ENCODE assay signal across 1 cellular context in the genomic region with DNA sequence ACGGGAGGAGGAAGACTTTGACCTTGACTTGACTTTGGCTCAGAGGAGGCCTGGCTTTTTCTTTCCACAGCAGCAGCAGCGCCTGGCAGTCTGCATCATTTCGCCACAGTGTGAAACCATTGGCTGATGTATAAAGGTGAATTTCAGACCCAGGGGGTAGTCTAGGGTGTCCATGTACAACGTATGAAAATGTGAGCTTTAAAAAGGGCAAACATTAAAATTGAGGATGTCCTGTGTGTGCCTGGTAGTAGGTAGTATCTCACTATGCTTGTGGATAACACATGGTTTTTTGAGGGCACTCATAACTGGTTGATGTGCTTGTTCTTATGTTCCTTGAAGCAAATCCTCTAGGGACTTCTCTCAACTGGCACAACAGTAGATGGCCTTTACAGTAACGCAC.
TF ChIP-seq lines count a peak whose summit lies in the region.

No MANE protein-coding gene starts in this region.

TF ChIP-seq in H1, 55 proteins besides CTCF, POLR2A, EP300 and RAD21:
- TF ChIP-seq SRF (IDR thresholded peaks at IDR 0.05; ENCODE audit: low read depth, low read length) = no peak
- TF ChIP-seq, protein P1, sequence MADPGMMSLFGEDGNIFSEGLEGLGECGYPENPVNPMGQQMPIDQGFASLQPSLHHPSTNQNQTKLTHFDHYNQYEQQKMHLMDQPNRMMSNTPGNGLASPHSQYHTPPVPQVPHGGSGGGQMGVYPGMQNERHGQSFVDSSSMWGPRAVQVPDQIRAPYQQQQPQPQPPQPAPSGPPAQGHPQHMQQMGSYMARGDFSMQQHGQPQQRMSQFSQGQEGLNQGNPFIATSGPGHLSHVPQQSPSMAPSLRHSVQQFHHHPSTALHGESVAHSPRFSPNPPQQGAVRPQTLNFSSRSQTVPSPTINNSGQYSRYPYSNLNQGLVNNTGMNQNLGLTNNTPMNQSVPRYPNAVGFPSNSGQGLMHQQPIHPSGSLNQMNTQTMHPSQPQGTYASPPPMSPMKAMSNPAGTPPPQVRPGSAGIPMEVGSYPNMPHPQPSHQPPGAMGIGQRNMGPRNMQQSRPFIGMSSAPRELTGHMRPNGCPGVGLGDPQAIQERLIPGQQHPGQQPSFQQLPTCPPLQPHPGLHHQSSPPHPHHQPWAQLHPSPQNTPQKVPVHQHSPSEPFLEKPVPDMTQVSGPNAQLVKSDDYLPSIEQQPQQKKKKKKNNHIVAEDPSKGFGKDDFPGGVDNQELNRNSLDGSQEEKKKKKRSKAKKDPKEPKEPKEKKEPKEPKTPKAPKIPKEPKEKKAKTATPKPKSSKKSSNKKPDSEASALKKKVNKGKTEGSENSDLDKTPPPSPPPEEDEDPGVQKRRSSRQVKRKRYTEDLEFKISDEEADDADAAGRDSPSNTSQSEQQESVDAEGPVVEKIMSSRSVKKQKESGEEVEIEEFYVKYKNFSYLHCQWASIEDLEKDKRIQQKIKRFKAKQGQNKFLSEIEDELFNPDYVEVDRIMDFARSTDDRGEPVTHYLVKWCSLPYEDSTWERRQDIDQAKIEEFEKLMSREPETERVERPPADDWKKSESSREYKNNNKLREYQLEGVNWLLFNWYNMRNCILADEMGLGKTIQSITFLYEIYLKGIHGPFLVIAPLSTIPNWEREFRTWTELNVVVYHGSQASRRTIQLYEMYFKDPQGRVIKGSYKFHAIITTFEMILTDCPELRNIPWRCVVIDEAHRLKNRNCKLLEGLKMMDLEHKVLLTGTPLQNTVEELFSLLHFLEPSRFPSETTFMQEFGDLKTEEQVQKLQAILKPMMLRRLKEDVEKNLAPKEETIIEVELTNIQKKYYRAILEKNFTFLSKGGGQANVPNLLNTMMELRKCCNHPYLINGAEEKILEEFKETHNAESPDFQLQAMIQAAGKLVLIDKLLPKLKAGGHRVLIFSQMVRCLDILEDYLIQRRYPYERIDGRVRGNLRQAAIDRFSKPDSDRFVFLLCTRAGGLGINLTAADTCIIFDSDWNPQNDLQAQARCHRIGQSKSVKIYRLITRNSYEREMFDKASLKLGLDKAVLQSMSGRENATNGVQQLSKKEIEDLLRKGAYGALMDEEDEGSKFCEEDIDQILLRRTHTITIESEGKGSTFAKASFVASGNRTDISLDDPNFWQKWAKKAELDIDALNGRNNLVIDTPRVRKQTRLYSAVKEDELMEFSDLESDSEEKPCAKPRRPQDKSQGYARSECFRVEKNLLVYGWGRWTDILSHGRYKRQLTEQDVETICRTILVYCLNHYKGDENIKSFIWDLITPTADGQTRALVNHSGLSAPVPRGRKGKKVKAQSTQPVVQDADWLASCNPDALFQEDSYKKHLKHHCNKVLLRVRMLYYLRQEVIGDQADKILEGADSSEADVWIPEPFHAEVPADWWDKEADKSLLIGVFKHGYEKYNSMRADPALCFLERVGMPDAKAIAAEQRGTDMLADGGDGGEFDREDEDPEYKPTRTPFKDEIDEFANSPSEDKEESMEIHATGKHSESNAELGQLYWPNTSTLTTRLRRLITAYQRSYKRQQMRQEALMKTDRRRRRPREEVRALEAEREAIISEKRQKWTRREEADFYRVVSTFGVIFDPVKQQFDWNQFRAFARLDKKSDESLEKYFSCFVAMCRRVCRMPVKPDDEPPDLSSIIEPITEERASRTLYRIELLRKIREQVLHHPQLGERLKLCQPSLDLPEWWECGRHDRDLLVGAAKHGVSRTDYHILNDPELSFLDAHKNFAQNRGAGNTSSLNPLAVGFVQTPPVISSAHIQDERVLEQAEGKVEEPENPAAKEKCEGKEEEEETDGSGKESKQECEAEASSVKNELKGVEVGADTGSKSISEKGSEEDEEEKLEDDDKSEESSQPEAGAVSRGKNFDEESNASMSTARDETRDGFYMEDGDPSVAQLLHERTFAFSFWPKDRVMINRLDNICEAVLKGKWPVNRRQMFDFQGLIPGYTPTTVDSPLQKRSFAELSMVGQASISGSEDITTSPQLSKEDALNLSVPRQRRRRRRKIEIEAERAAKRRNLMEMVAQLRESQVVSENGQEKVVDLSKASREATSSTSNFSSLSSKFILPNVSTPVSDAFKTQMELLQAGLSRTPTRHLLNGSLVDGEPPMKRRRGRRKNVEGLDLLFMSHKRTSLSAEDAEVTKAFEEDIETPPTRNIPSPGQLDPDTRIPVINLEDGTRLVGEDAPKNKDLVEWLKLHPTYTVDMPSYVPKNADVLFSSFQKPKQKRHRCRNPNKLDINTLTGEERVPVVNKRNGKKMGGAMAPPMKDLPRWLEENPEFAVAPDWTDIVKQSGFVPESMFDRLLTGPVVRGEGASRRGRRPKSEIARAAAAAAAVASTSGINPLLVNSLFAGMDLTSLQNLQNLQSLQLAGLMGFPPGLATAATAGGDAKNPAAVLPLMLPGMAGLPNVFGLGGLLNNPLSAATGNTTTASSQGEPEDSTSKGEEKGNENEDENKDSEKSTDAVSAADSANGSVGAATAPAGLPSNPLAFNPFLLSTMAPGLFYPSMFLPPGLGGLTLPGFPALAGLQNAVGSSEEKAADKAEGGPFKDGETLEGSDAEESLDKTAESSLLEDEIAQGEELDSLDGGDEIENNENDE (IDR thresholded peaks at IDR 0.05; ENCODE audit: insufficient replicate concordance, low read length) = no peak
- TF ChIP-seq SUZ12 (IDR thresholded peaks at IDR 0.05; ENCODE audit: low read length) = no peak
- TF ChIP-seq, protein P2, sequence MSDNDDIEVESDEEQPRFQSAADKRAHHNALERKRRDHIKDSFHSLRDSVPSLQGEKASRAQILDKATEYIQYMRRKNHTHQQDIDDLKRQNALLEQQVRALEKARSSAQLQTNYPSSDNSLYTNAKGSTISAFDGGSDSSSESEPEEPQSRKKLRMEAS (IDR thresholded peaks at IDR 0.05) = no peak
- TF ChIP-seq CREB1 (IDR thresholded peaks at IDR 0.05) = no peak
- no peak for TF ChIP-seq KDM1A (IDR thresholded peaks at IDR 0.05; ENCODE audit: borderline replicate concordance, low read length)
- no peak for TF ChIP-seq SIN3A (conservative IDR thresholded peaks at IDR 0.05 in 1 of 2, IDR thresholded peaks at IDR 0.05 in 1 of 2; ENCODE audit: low read depth in 1 of 2, low read length in 2 of 2)
- no peak for TF ChIP-seq NANOG (IDR thresholded peaks at IDR 0.05; ENCODE audit: insufficient read depth, low read depth, low read length, poor library complexity, severe bottlenecking)
- TF ChIP-seq SP4 (IDR thresholded peaks at IDR 0.05; ENCODE audit: low read length) = no peak
- TF ChIP-seq NRF1 (IDR thresholded peaks at IDR 0.05; ENCODE audit: low read depth, low read length) = no peak
- TF ChIP-seq TBP (IDR thresholded peaks at IDR 0.05; ENCODE audit: low read depth, low read length) = no peak
